Comparison of ENCODE assay signal across 20 cellular contexts in the genomic region with DNA sequence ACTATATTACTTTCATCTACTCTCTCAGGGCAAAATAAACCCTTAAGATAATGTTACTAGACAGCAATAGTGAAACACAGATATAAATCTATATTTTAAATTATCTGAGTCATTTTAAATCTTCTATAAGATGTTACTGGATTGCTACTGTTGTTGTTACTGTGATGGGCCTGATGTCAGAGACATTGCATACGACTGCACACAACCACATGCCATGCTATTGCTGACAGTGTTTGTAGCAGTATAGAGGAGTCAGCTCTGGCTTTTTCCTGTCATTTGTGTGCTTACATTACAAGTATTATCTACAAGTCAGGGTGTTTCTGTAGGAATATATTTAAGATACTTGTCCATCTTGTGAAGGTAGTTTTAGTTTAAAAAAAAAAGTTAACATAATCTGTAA.
"Had no signal": no experiment of that assay in that cellular context is flagged by ENCODE, and none has a peak within 500 bp of the region (broad histone marks: within the 10 kb centered on the region; RNA-seq: fewer than 3 reads in every experiment).

No MANE protein-coding gene starts in this region.

- ATAC-seq: right lobe of liver; stimulated activated naive B cell treated with anti-CD40 and anti-IgM and Interleukin-4, amounts not matched to agents 10 μg/mL and 1 μg/mL and 100 μg/mL, for 72 hours had no signal

- DNase-seq: islet precursor cell; left ventricle myocardium inferior; mesendoderm; naive B cell; natural killer cell; nephron progenitor cell; occipital lobe; right lobe of liver; stimulated activated CD4-positive, alpha-beta T cell treated with anti-CD3 and anti-CD28 coated beads, Interleukin-1b, Interleukin-23, amount 100 ng/mL, for 48 hours; stimulated activated CD4-positive, alpha-beta T cell treated with anti-CD3 and anti-CD28 coated beads, Interleukin-2, amount 100 ng/mL, for 48 hours; stimulated activated CD4-positive, alpha-beta T cell treated with anti-CD3 and anti-CD28 coated beads, Interleukin-4, amount 100 ng/mL, for 4 hours; stimulated activated CD8-positive, alpha-beta memory T cell treated with anti-CD3 and anti-CD28 coated beads, Interleukin-4, amount 100 ng/mL, for 48 hours; stimulated activated naive B cell treated with anti-CD40 and anti-IgM and Interleukin-4, amounts not matched to agents 10 μg/mL and 1 μg/mL and 100 μg/mL, for 72 hours; substantia nigra; uterus had no signal

- H3K27ac Mint-ChIP-seq: mesothelial cell of epicardium; naive B cell; neural progenitor cell; progenitor cell of endocrine pancreas; stimulated activated naive B cell treated with anti-CD40 and anti-IgM and Interleukin-4, amounts not matched to agents 10 μg/mL and 1 μg/mL and 100 μg/mL, for 72 hours; stimulated activated naive CD8-positive, alpha-beta T cell treated with anti-CD3 and anti-CD28 coated beads, Interleukin-15, Interleukin-2, amounts not matched to agents 100 ng/mL and 50 ng/mL, for 24 hours; type B pancreatic cell had no signal

- H3K36me3 Mint-ChIP-seq: mesothelial cell of epicardium; naive B cell; natural killer cell; neural progenitor cell; stimulated activated naive B cell treated with anti-CD40 and anti-IgM and Interleukin-4, amounts not matched to agents 10 μg/mL and 1 μg/mL and 100 μg/mL, for 72 hours; type B pancreatic cell had no signal

- H3K4me1 Mint-ChIP-seq: naive B cell had no signal

- H3K4me3 Mint-ChIP-seq: mesothelial cell of epicardium; naive B cell; natural killer cell; nephron progenitor cell; neural progenitor cell; stimulated activated naive B cell treated with anti-CD40 and anti-IgM and Interleukin-4, amounts not matched to agents 10 μg/mL and 1 μg/mL and 100 μg/mL, for 72 hours; stimulated activated naive CD8-positive, alpha-beta T cell treated with anti-CD3 and anti-CD28 coated beads, Interleukin-15, Interleukin-2, amounts not matched to agents 100 ng/mL and 50 ng/mL, for 24 hours; type B pancreatic cell had no signal

- H3K27me3 Mint-ChIP-seq: progenitor cell of endocrine pancreas, type B pancreatic cell had no signal

- H3K9me3 Mint-ChIP-seq: natural killer cell; nephron progenitor cell; neural progenitor cell; stimulated activated naive CD8-positive, alpha-beta T cell treated with anti-CD3 and anti-CD28 coated beads, Interleukin-15, Interleukin-2, amounts not matched to agents 100 ng/mL and 50 ng/mL, for 24 hours; type B pancreatic cell had no signal
